Comparison of ENCODE assay signal across 8 cellular contexts in genomic region chr15:83380682-83381081, GRCh38.
DNase-seq lines count a peak whose midpoint lies in the region; ATAC-seq and TF ChIP-seq lines count a peak whose summit lies in the region.

No MANE protein-coding gene starts in this region.

- ATAC-seq in GM19467 (IDR thresholded peaks at IDR 0.05; ENCODE audit: unreplicated experiment) = no peak

- peak; percentile 11 for TF ChIP-seq CTCF in astrocyte of the spinal cord (IDR thresholded peaks at IDR 0.05; ENCODE audit: low read depth, low read length)

- CTCF ChIA-PET in HEK293T (lab: Yijun Ruan, JAX) = interaction anchor here (0.6 to 1.7 kb wide), 5 partner anchors 10 to 370 kb away, joined by 3 to 17 read pairs (median 3); partner anchors contain the start of gene C15orf40

- POLR2A ChIA-PET in HEK293T (lab: Yijun Ruan, JAX) = no interaction called here

- no peak overlapping the region for H3K4me3 ChIP-seq in astrocyte of the spinal cord (ENCODE audit: low read depth, low read length)

- DNase-seq in activated T-cell treated with anti-CD3 and anti-CD28 coated beads for 48 hours (ENCODE audit: low read depth) (peak; percentile 28), activated T-cell treated with anti-CD3 and anti-CD28 coated beads for 4 hours (no peak), HEK293T (ENCODE audit: extremely low spot score) (peak; percentile 21), NAMALWA (ENCODE audit: low spot score) (peak; percentile 41), astrocyte of the spinal cord (ENCODE audit: low read depth, low spot score) (peak; percentile 42), left kidney (ENCODE audit: low read depth, low spot score) (peak; percentile 82), NCI-H510A treated with DMSO at 0.1 percent for 48 hours (lab: John Stamatoyannopoulos, UW) (no peak)

- in situ Hi-C loops in astrocyte of the spinal cord (cut with HindIII; ENCODE audit: low sequenced_read_pairs) = no loop called here

TF ChIP-seq in HEK293T, 16 proteins besides CTCF, POLR2A, EP300 and RAD21:
- TF ChIP-seq SUZ12 (IDR thresholded peaks at IDR 0.05) = no peak
- TF ChIP-seq SP1 (IDR thresholded peaks at IDR 0.05) = no peak
- no peak for TF ChIP-seq FOXA1 (IDR thresholded peaks at IDR 0.05)
- TF ChIP-seq BHLHE40 (IDR thresholded peaks at IDR 0.05; ENCODE audit: borderline replicate concordance) = no peak
- TF ChIP-seq ELF4 (IDR thresholded peaks at IDR 0.05) = no peak
- no peak for TF ChIP-seq ARNT (IDR thresholded peaks at IDR 0.05)

Comparison
In these comparisons a context has a peak if more than half of its experiments do, and no peak if none do; other contexts are left out.
1. DNase-seq: peak in activated T-cell treated with anti-CD3 and anti-CD28 coated beads for 48 hours (single experiment), HEK293T (single experiment), NAMALWA (single experiment), astrocyte of the spinal cord (single experiment) and left kidney (single experiment); none in activated T-cell treated with anti-CD3 and anti-CD28 coated beads for 4 hours (single experiment) and NCI-H510A treated with DMSO at 0.1 percent for 48 hours (single experiment).